ENCODE assay signal across 20 cellular contexts in the genomic region with DNA sequence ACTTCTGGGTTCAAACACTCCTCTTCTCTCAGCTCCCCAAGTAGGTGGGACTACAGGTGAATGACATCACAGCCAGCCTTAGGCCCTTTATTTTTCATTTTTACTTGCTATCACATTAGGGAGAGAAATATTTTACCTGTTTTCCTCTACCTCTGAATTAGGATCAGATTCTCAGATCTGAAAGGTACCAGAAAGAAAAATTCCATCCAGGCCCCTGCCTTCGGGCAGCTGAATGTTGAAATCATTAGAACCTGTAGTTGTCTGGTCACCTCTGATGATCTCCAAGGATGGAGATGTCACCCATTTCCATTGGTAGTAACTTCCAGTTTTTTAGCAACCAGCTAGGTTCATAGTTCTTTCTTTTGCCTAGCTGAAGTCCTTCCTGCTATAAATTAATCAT.
DNase-seq lines count a peak whose midpoint lies in the region; ATAC-seq and TF ChIP-seq lines count a peak whose summit lies in the region.
"Had no signal": no experiment of that assay in that cellular context is flagged by ENCODE, and none has a peak within 500 bp of the region (broad histone marks: within the 10 kb centered on the region; RNA-seq: fewer than 3 reads in every experiment).

No MANE protein-coding gene starts in this region.

- no peak overlapping the region for H4K5ac ChIP-seq in mesendoderm (ENCODE audit: low read length)

- H2BK5ac ChIP-seq in mesendoderm (ENCODE audit: low read length) = peak overlapping the region; percentile 98

- no peak for DNase-seq in GM23338 (ENCODE audit: low spot score)
- no peak for DNase-seq in WTC11 (ENCODE audit: low spot score)
- DNase-seq in mesendoderm = no peak
- no peak for DNase-seq in NOMO-1 (lab: John Stamatoyannopoulos, UW; ENCODE audit: unreplicated experiment in 2 of 2)
- no peak for DNase-seq in NAMALWA (ENCODE audit: low spot score)
- no peak for DNase-seq in natural killer cell treated with Interleukin-12 subunit alpha and Interleukin-12 subunit beta and Interleukin-15 and Interleukin-18, amount 100 ng/mL, for 72 hours (ENCODE audit: low spot score)
- DNase-seq in NCI-H2107 treated with DMSO at 0.1 percent for 48 hours (lab: John Stamatoyannopoulos, UW; ENCODE audit: unreplicated experiment) = no peak
- DNase-seq: Caco-2; CD4-positive, CD25-positive, alpha-beta regulatory T cell; CD8-positive, alpha-beta T cell; DMS153; DND-41; GM23248; H9 had no signal

- H3K4ac ChIP-seq in mesendoderm (ENCODE audit: low read depth, low read length) = peak overlapping the region; percentile 81

- peak; percentile 14 for ATAC-seq in GM23338
- peak; percentile 7; the same call in 1 of the 2 replicates for ATAC-seq in WTC11
- no peak for ATAC-seq in natural killer cell treated with Interleukin-12 subunit alpha and Interleukin-12 subunit beta and Interleukin-15 and Interleukin-18, amount 100 ng/mL, for 72 hours
- ATAC-seq: CD8-positive, alpha-beta T cell; HCT116 had no signal

- TF ChIP-seq CTCF in GM23338 (conservative IDR thresholded peaks at IDR 0.05; ENCODE audit: low read depth in 2 of 2) (no peak), WTC11 (IDR thresholded peaks at IDR 0.05) (no peak)

- H3F3A ChIP-seq in GM23338 (replicated peaks; ENCODE audit: low read depth) = no peaks in the 10 kb centered on the region

- H3K79me1 ChIP-seq in mesendoderm (ENCODE audit: low read length) = no peaks in the 10 kb centered on the region

- H3K4me1 ChIP-seq in GM23338 (ENCODE audit: insufficient read depth) (peaks cover 28% of the 10 kb centered on the region), HUES64 (ENCODE audit: insufficient read depth, low read length) (peaks cover 35% of the 10 kb centered on the region), mesendoderm (ENCODE audit: control insufficient read depth, low read depth, low read length) (peaks cover 29% of the 10 kb centered on the region)
- H3K4me1 ChIP-seq: BLaER1 had no signal

- no peak overlapping the region for H3K4me2 ChIP-seq in GM23338
- H3K4me2 ChIP-seq in mesendoderm (ENCODE audit: low read length) = no peak overlapping the region
- H3K4me2 ChIP-seq: BLaER1 had no signal

- H3K4me3 ChIP-seq in GM23338 = no peak overlapping the region
- no peak overlapping the region for H3K4me3 ChIP-seq in HUES64 (ENCODE audit: low read length)
- no peak overlapping the region for H3K4me3 ChIP-seq in mesendoderm (ENCODE audit: low read length)
- H3K4me3 ChIP-seq: BLaER1, GM23248 had no signal

- H2AFZ ChIP-seq in GM23338 = no peak overlapping the region
- H2AFZ ChIP-seq: GM23248 had no signal

- H3K27me3 ChIP-seq in GM23338 (ENCODE audit: insufficient read depth) (peaks cover 94% of the 10 kb centered on the region), HUES64 (ENCODE audit: insufficient read depth, low read length) (peaks cover 93% of the 10 kb centered on the region), mesendoderm (ENCODE audit: insufficient read depth, low read length, poor library complexity) (no peaks in the 10 kb centered on the region)
- H3K27me3 ChIP-seq: BLaER1 had no signal

- H3K27ac ChIP-seq in GM23338 (ENCODE audit: low read depth) (no peak overlapping the region), HUES64 (ENCODE audit: low read depth, low read length) (peak overlapping the region; percentile 28; the same call in 1 of the 2 replicates), mesendoderm (ENCODE audit: low read depth, low read length) (peak overlapping the region; percentile 70)
- H3K27ac ChIP-seq: 22Rv1, BLaER1, C4-2B, GM23248 had no signal

- CTCF ChIA-PET in WTC11 (lab: Charles Lee) = no interaction called here

- 78% methylated on average over 1 of the region's 1 CpG for WGBS in HUES64
- WGBS in mesendoderm (ENCODE audit: extremely low coverage, insufficient coverage, low lambda C conversion rate) = no CpG with 5 or more reads among the region's 1 CpG

- H3K18ac ChIP-seq in mesendoderm (ENCODE audit: low read length) = peak overlapping the region; percentile 95

- H3K36me3 ChIP-seq in GM23338 (ENCODE audit: insufficient read depth) = no peaks in the 10 kb centered on the region
- H3K36me3 ChIP-seq in HUES64 (ENCODE audit: insufficient read depth, low read length) = no peaks in the 10 kb centered on the region
- H3K36me3 ChIP-seq in mesendoderm (ENCODE audit: control insufficient read depth, insufficient read depth, low read length) = no peaks in the 10 kb centered on the region
- H3K36me3 ChIP-seq: BLaER1 had no signal

- H3K36me3 Mint-ChIP-seq in GM23338 (ENCODE audit: low read depth) (no peaks in the 10 kb centered on the region), WTC11 (0 out of 2 replicates have a peak, but pooled peaks cover 4% of the 10 kb centered on the region)
- H3K36me3 Mint-ChIP-seq in natural killer cell treated with Interleukin-12 subunit alpha and Interleukin-12 subunit beta and Interleukin-15 and Interleukin-18, amount 100 ng/mL, for 72 hours = no peaks in the 10 kb centered on the region

- H3K27me3 Mint-ChIP-seq in GM23338 (ENCODE audit: insufficient read depth, low read depth, poor library complexity) (peaks cover 86% of the 10 kb centered on the region), WTC11 (ENCODE audit: low read depth) (peaks cover 98% of the 10 kb centered on the region)
- H3K27me3 Mint-ChIP-seq in natural killer cell treated with Interleukin-12 subunit alpha and Interleukin-12 subunit beta and Interleukin-15 and Interleukin-18, amount 100 ng/mL, for 72 hours = no peaks in the 10 kb centered on the region
- H3K27me3 Mint-ChIP-seq: B cell; CD4-positive, CD25-positive, alpha-beta regulatory T cell had no signal

- POLR2A ChIA-PET in WTC11 (lab: Charles Lee) = no interaction called here

- H2BK120ac ChIP-seq in mesendoderm (ENCODE audit: low read depth, low read length) = peak overlapping the region; percentile 73

- no peak overlapping the region for H3K23ac ChIP-seq in mesendoderm (ENCODE audit: low read length)

- no peak overlapping the region for H3K27ac Mint-ChIP-seq in GM23338
- no peak overlapping the region for H3K27ac Mint-ChIP-seq in WTC11
- H3K27ac Mint-ChIP-seq in natural killer cell treated with Interleukin-12 subunit alpha and Interleukin-12 subunit beta and Interleukin-15 and Interleukin-18, amount 100 ng/mL, for 72 hours = no peak overlapping the region
- H3K27ac Mint-ChIP-seq: B cell; CD4-positive, CD25-positive, alpha-beta regulatory T cell; CD8-positive, alpha-beta T cell had no signal

- no peak overlapping the region for H4K8ac ChIP-seq in mesendoderm (ENCODE audit: low read depth, low read length)

- H3K4me3 Mint-ChIP-seq in GM23338 (no peak overlapping the region), WTC11 (no peak overlapping the region)
- H3K4me3 Mint-ChIP-seq in natural killer cell treated with Interleukin-12 subunit alpha and Interleukin-12 subunit beta and Interleukin-15 and Interleukin-18, amount 100 ng/mL, for 72 hours = no peak overlapping the region
- H3K4me3 Mint-ChIP-seq: B cell; CD4-positive, CD25-positive, alpha-beta regulatory T cell; CD8-positive, alpha-beta T cell; H9 had no signal

- H3K9ac ChIP-seq in HUES64 (ENCODE audit: low read depth, low read length) (no peak overlapping the region), mesendoderm (ENCODE audit: low read length) (peak overlapping the region; percentile 52)
- H3K9ac ChIP-seq: BLaER1, GM23248 had no signal

- no peaks in the 10 kb centered on the region for H3K9me2 ChIP-seq in GM23338 (ENCODE audit: insufficient read depth)

- peaks cover 19% of the 10 kb centered on the region for H4K20me1 ChIP-seq in GM23338 (replicated peaks; ENCODE audit: insufficient read depth)
- H4K20me1 ChIP-seq: BLaER1 had no signal

- no peaks in the 10 kb centered on the region for H3K9me3 ChIP-seq in HUES64 (ENCODE audit: insufficient read depth, low read depth, low read length)
- H3K9me3 ChIP-seq: BLaER1, Caco-2 had no signal

- H3K9me3 Mint-ChIP-seq in GM23338 (no peaks in the 10 kb centered on the region; the same call in 2 of the 3 replicates), WTC11 (no peaks in the 10 kb centered on the region)
- H3K9me3 Mint-ChIP-seq in natural killer cell treated with Interleukin-12 subunit alpha and Interleukin-12 subunit beta and Interleukin-15 and Interleukin-18, amount 100 ng/mL, for 72 hours = no peaks in the 10 kb centered on the region

- no peaks in the 10 kb centered on the region for H3K79me2 ChIP-seq in GM23338 (replicated peaks; ENCODE audit: insufficient read depth)
- no peaks in the 10 kb centered on the region for H3K79me2 ChIP-seq in mesendoderm (ENCODE audit: control insufficient read depth, insufficient read depth, low read length)

- H3K56ac ChIP-seq in mesendoderm (ENCODE audit: low read length) = peak overlapping the region; percentile 80

- no peak overlapping the region for H2AK5ac ChIP-seq in mesendoderm (ENCODE audit: low read length)

- peaks cover 35% of the 10 kb centered on the region for H3K4me1 Mint-ChIP-seq in GM23338
- H3K4me1 Mint-ChIP-seq in WTC11 = peaks cover 47% of the 10 kb centered on the region
- H3K4me1 Mint-ChIP-seq in natural killer cell treated with Interleukin-12 subunit alpha and Interleukin-12 subunit beta and Interleukin-15 and Interleukin-18, amount 100 ng/mL, for 72 hours (ENCODE audit: low read depth in 2 of 2) = no peaks in the 10 kb centered on the region
- H3K4me1 Mint-ChIP-seq: B cell; CD4-positive, CD25-positive, alpha-beta regulatory T cell had no signal

- no peak overlapping the region for H2BK15ac ChIP-seq in mesendoderm (replicated peaks; ENCODE audit: low read depth)

TF ChIP-seq in GM23338, 12 proteins besides CTCF, POLR2A, EP300 and RAD21 (continues in another document):
- no peak for TF ChIP-seq ZNF331 (CRISPR knock-in tag; IDR thresholded peaks at IDR 0.05; ENCODE audit: low read depth)

TF ChIP-seq in WTC11, 78 proteins besides CTCF, POLR2A, EP300 and RAD21:
- 0 out of 2 replicates have a peak, but pooled peaks have one; percentile 28 for TF ChIP-seq ZNF121 (CRISPR knock-in tag; IDR thresholded peaks at IDR 0.05)
- no peak for TF ChIP-seq TEAD4 (CRISPR knock-in tag; IDR thresholded peaks at IDR 0.05)
- TF ChIP-seq TCF7 (CRISPR knock-in tag; IDR thresholded peaks at IDR 0.05; ENCODE audit: low read depth) = no peak
- TF ChIP-seq ATF1 (CRISPR knock-in tag; IDR thresholded peaks at IDR 0.05) = no peak

Comparison
In these comparisons a context has a peak if more than half of its experiments do, and no peak if none do; other contexts are left out.
1. ATAC-seq: peak in GM23338 (single experiment) and WTC11 (single experiment); none in natural killer cell treated with Interleukin-12 subunit alpha and Interleukin-12 subunit beta and Interleukin-15 and Interleukin-18, amount 100 ng/mL, for 72 hours (0 of 2).